In genomic region chr3:180974286-180974685, GRCh38 we compare ENCODE assay signal across 19 cellular contexts. TPM values are rescaled to one million over a fixed set of nuclear protein-coding genes. Genes with fewer than 3 reads are reported as not detected.
DNase-seq lines count a peak whose midpoint lies in the region; ATAC-seq and TF ChIP-seq lines count a peak whose summit lies in the region.
"Had no signal": no experiment of that assay in that cellular context is flagged by ENCODE, and none has a peak within 500 bp of the region (broad histone marks: within the 10 kb centered on the region; RNA-seq: fewer than 3 reads in every experiment).

No MANE protein-coding gene starts in this region.

- DNase-seq in activated CD4-positive, alpha-beta T cell treated with anti-CD3 and anti-CD28 coated beads for 36 hours = no peak
- no peak for DNase-seq in activated CD4-positive, alpha-beta T cell treated with anti-CD3 and anti-CD28 coated beads, Interleukin-2, amount 50 U/mL, for 4 hours
- DNase-seq in left ventricle myocardium inferior (no peak), heart right ventricle (no peak), nephron progenitor cell (no peak), UCSD-AML1 (lab: John Stamatoyannopoulos, UW; ENCODE audit: unreplicated experiment) (no peak), NCI-H1694 (lab: John Stamatoyannopoulos, UW) (no peak)
- DNase-seq in activated naive CD8-positive, alpha-beta T cell treated with anti-CD3 and anti-CD28 coated beads for 36 hours = no peak
- DNase-seq: AML-193, DMS79, H7, HFFc6, NCI-H187 treated with DMSO at 0.1 percent for 48 hours, NCI-H2227 treated with DMSO at 0.1 percent for 48 hours, NCI-H510A treated with DMSO at 0.1 percent for 48 hours, NCI-H774 had no signal

- CTCF ChIA-PET in activated CD4-positive, alpha-beta T cell treated with anti-CD3 and anti-CD28 coated beads for 36 hours (lab: Charles Lee) = no interaction called here

- intact Hi-C loops in activated CD4-positive, alpha-beta T cell treated with anti-CD3 and anti-CD28 coated beads for 36 hours (cut with DNase I, micrococcal nuclease) = no loop called here
- intact Hi-C loops in left ventricle myocardium inferior (cut with micrococcal nuclease) (no loop called here), heart right ventricle (cut with DNase I) (loop anchor here in 1 of 10 donors (5.0 kb wide), 1 partner anchor 62 kb away; the partner anchor contains the start of gene FXR1)

- peaks cover 6% of the 10 kb centered on the region for H3K4me1 Mint-ChIP-seq in activated CD4-positive, alpha-beta T cell treated with anti-CD3 and anti-CD28 coated beads for 36 hours
- H3K4me1 Mint-ChIP-seq in activated naive CD8-positive, alpha-beta T cell treated with anti-CD3 and anti-CD28 coated beads for 36 hours = peaks cover 10% of the 10 kb centered on the region
- H3K4me1 Mint-ChIP-seq in nephron progenitor cell = no peaks in the 10 kb centered on the region

- POLR2A ChIA-PET in activated CD4-positive, alpha-beta T cell treated with anti-CD3 and anti-CD28 coated beads for 36 hours (lab: Charles Lee) = no interaction called here

- peaks cover 36% of the 10 kb centered on the region for H3K4me1 ChIP-seq in left ventricle myocardium inferior
- H3K4me1 ChIP-seq in heart right ventricle = peaks cover 0 to 14% (median 2%) of the 10 kb centered on the region in 9 donors

- H3K4me3 ChIP-seq in left ventricle myocardium inferior (no peak overlapping the region), heart right ventricle (no peak overlapping the region)

- no peaks in the 10 kb centered on the region for H3K27me3 Mint-ChIP-seq in activated CD4-positive, alpha-beta T cell treated with anti-CD3 and anti-CD28 coated beads for 36 hours
- H3K27me3 Mint-ChIP-seq in activated naive CD8-positive, alpha-beta T cell treated with anti-CD3 and anti-CD28 coated beads for 36 hours = no peaks in the 10 kb centered on the region
- H3K27me3 Mint-ChIP-seq in nephron progenitor cell (ENCODE audit: low read depth, poor library complexity) = no peaks in the 10 kb centered on the region

- peak; percentile 33 for ATAC-seq in activated CD4-positive, alpha-beta T cell treated with anti-CD3 and anti-CD28 coated beads for 36 hours
- ATAC-seq in heart right ventricle = no peak

- no peak overlapping the region for H3K27ac Mint-ChIP-seq in activated CD4-positive, alpha-beta T cell treated with anti-CD3 and anti-CD28 coated beads for 36 hours
- H3K27ac Mint-ChIP-seq in activated naive CD8-positive, alpha-beta T cell treated with anti-CD3 and anti-CD28 coated beads for 36 hours = peak overlapping the region; percentile 69
- H3K27ac Mint-ChIP-seq in nephron progenitor cell = peak overlapping the region; percentile 22
- H3K27ac Mint-ChIP-seq: HFFc6 had no signal

- H3K27me3 ChIP-seq in left ventricle myocardium inferior (ENCODE audit: low read depth) (no peaks in the 10 kb centered on the region), heart right ventricle (no peaks in the 10 kb centered on the region)

- H3K4me3 Mint-ChIP-seq in activated CD4-positive, alpha-beta T cell treated with anti-CD3 and anti-CD28 coated beads for 36 hours = no peak overlapping the region
- no peak overlapping the region for H3K4me3 Mint-ChIP-seq in activated naive CD8-positive, alpha-beta T cell treated with anti-CD3 and anti-CD28 coated beads for 36 hours
- H3K4me3 Mint-ChIP-seq in nephron progenitor cell = no peak overlapping the region
- H3K4me3 Mint-ChIP-seq: HFFc6 had no signal

- 91 to 93% methylated on average over 6 of the region's 6 CpGs for WGBS in heart right ventricle, 2 donors

- H3K27ac ChIP-seq in left ventricle myocardium inferior (replicated peaks) (peak overlapping the region; percentile 54), heart right ventricle (peak overlapping the region in 1 of 10 donors; percentile 4)
- H3K27ac ChIP-seq: 22Rv1, C4-2B, KMS-11 had no signal

- H3K36me3 Mint-ChIP-seq in activated CD4-positive, alpha-beta T cell treated with anti-CD3 and anti-CD28 coated beads for 36 hours (ENCODE audit: low read depth) = peaks cover 38% of the 10 kb centered on the region
- H3K36me3 Mint-ChIP-seq in activated naive CD8-positive, alpha-beta T cell treated with anti-CD3 and anti-CD28 coated beads for 36 hours = peaks cover 13% of the 10 kb centered on the region
- H3K36me3 Mint-ChIP-seq in nephron progenitor cell (ENCODE audit: low read depth) = peaks cover 26% of the 10 kb centered on the region

- H3K9me3 ChIP-seq in left ventricle myocardium inferior (replicated peaks) = no peaks in the 10 kb centered on the region
- no peaks in the 10 kb centered on the region for H3K9me3 ChIP-seq in heart right ventricle

- H3K9me3 Mint-ChIP-seq in activated CD4-positive, alpha-beta T cell treated with anti-CD3 and anti-CD28 coated beads for 36 hours (ENCODE audit: low read depth) = no peaks in the 10 kb centered on the region
- H3K9me3 Mint-ChIP-seq in activated naive CD8-positive, alpha-beta T cell treated with anti-CD3 and anti-CD28 coated beads for 36 hours = no peaks in the 10 kb centered on the region
- H3K9me3 Mint-ChIP-seq in nephron progenitor cell = no peaks in the 10 kb centered on the region
- H3K9me3 Mint-ChIP-seq: HFFc6 had no signal

- H3K36me3 ChIP-seq in left ventricle myocardium inferior = peaks cover 79% of the 10 kb centered on the region
- peaks cover 0 to 98% (median 26%) of the 10 kb centered on the region in 9 donors for H3K36me3 ChIP-seq in heart right ventricle

- TF ChIP-seq CTCF in left ventricle myocardium inferior (IDR thresholded peaks at IDR 0.05; ENCODE audit: borderline replicate concordance) (no peak), heart right ventricle (IDR thresholded peaks at IDR 0.05) (no peak), nephron progenitor cell (IDR thresholded peaks at IDR 0.05) (no peak)

RNA-seq across cellular contexts. Expression of gene DNAJC19, which starts 15.2 kb away (rescaled TPM):
- 10 to 100 TPM; 55.0 to 80.7 TPM for total RNA-seq in activated CD4-positive, alpha-beta T cell treated with anti-CD3 and anti-CD28 coated beads for 36 hours
- total RNA-seq in left ventricle myocardium inferior (119 TPM), heart right ventricle (100 to 1,000 TPM in 4 of 10 donors, 10 to 100 TPM in 6; 64.9 to 132 (median 97.6) TPM)
- 10 to 100 TPM; 57.6 to 92.3 TPM for polyA plus RNA-seq in heart right ventricle
- total RNA-seq in activated naive CD8-positive, alpha-beta T cell treated with anti-CD3 and anti-CD28 coated beads for 36 hours = 10 to 100 TPM; 80.1 to 80.7 TPM
